In genomic region chr9:119649205-119649604, GRCh38 we compare ENCODE assay signal across 27 cellular contexts.
"Had no signal": no experiment of that assay in that cellular context is flagged by ENCODE, and none has a peak within 500 bp of the region (broad histone marks: within the 10 kb centered on the region; RNA-seq: fewer than 3 reads in every experiment).

No MANE protein-coding gene starts in this region.

- FAIRE-seq: urothelium cell line had no signal

- DNase-seq: stimulated activated CD4-positive, alpha-beta T cell treated with anti-CD3 and anti-CD28 coated beads, Interleukin-2, amount 100 ng/mL, for 48 hours; stimulated activated CD4-positive, alpha-beta T cell treated with anti-CD3 and anti-CD28 coated beads, Interleukin-4, amount 100 ng/mL, for 1 hour; stimulated activated CD4-positive, alpha-beta T cell treated with anti-CD3 and anti-CD28 coated beads, Interleukin-4, amount 100 ng/mL, for 24 hours; stimulated activated CD4-positive, alpha-beta T cell treated with anti-CD3 and anti-CD28 coated beads, Interleukin-4, amount 100 ng/mL, for 4 hours; stimulated activated CD8-positive, alpha-beta memory T cell treated with anti-CD3 and anti-CD28 coated beads, Interleukin-4, amount 100 ng/mL, for 48 hours; stimulated activated naive B cell treated with anti-CD40 and anti-IgM and Interleukin-4, amounts not matched to agents 10 μg/mL and 1 μg/mL and 100 μg/mL, for 72 hours; stimulated activated naive CD4-positive, alpha-beta T cell; stimulated activated naive CD4-positive, alpha-beta T cell treated with Interleukin-2 at 50 U/mL for 16 hours; stimulated activated naive CD8-positive, alpha-beta T cell treated with anti-CD3 and anti-CD28 coated beads, Interleukin-15, amount 100 ng/mL, for 72 hours; stimulated activated naive CD8-positive, alpha-beta T cell treated with anti-CD3 and anti-CD28 coated beads, Interleukin-15, Interleukin-2, amounts not matched to agents 100 U/mL and 50 U/mL, for 24 hours; stomach; substantia nigra; thyroid gland; tibial artery; transverse colon; trophoblast cell; upper lobe of left lung; upper lobe of right lung; uterus had no signal

- H3K27me3 ChIP-seq: stomach, suprapubic skin, testis, thyroid gland, tibial artery, tibial nerve, transverse colon, upper lobe of left lung, upper lobe of right lung, uterus, vagina had no signal

- H3K4me1 ChIP-seq: stomach, suprapubic skin, thyroid gland, tibial artery, tibial nerve, transverse colon, upper lobe of left lung, upper lobe of right lung, uterus, vagina had no signal

- H3K4me3 ChIP-seq: stomach, suprapubic skin, testis, thoracic aorta, thyroid gland, tibial artery, tibial nerve, transverse colon, upper lobe of left lung, upper lobe of right lung, uterus, vagina had no signal

- H3K9me3 ChIP-seq: suprapubic skin, testis, thoracic aorta, thyroid gland, tibial artery, tibial nerve, transverse colon, upper lobe of left lung, upper lobe of right lung, uterus, vagina had no signal

- H3K27ac ChIP-seq: stomach, suprapubic skin, testis, thoracic aorta, thyroid gland, tibial artery, tibial nerve, transverse colon, upper lobe of left lung, upper lobe of right lung, uterus, vagina had no signal

- ATAC-seq: stimulated activated effector memory CD8-positive, alpha-beta T cell treated with anti-CD3 and anti-CD28 coated beads, Interleukin-12 subunit alpha, Interleukin-12 subunit beta, amount 100 ng/mL, for 72 hours; stimulated activated memory B cell treated with anti-CD40 and anti-IgM and Interleukin-4, amounts not matched to agents 10 μg/mL and 1 μg/mL and 100 μg/mL, for 72 hours; stimulated activated naive B cell treated with anti-CD40 and anti-IgM and Interleukin-4, amounts not matched to agents 10 μg/mL and 1 μg/mL and 100 μg/mL, for 72 hours; stimulated activated naive CD8-positive, alpha-beta T cell treated with anti-CD3 and anti-CD28 coated beads, Interleukin-15, amount 100 ng/mL, for 72 hours; stimulated activated naive CD8-positive, alpha-beta T cell treated with anti-CD3 and anti-CD28 coated beads, Interleukin-15, Interleukin-2, amounts not matched to agents 100 U/mL and 50 U/mL, for 24 hours; upper lobe of right lung had no signal

- H3K36me3 ChIP-seq: stomach, suprapubic skin, thoracic aorta, thyroid gland, tibial artery, tibial nerve, transverse colon, upper lobe of left lung, upper lobe of right lung, uterus, vagina had no signal
